ENCODE assay signal across 12 cellular contexts in the genomic region with DNA sequence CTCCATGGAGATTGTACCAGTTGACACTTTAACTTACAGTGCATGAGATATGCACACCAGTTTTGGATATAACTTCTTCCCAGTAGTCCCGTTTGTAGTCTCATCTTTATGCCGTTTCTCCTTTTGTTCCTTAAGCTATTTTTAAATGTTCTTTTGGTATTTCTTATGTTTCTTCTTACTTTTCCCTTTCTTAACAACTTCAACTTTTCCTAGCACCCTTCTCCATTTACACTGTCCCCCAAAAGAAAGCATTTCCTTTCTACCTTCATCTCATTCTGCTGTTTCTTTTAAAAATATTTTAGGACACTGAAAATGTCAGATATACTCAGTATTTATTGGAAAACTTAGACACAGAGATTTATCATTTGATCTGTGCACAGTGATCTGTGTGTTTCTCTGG. TPM values are rescaled to one million over a fixed set of nuclear protein-coding genes. Genes with fewer than 3 reads are reported as not detected.
A peak's percentile ranks its signal among the peaks of the same experiment; 100 is the strongest.
DNase-seq lines count a peak whose midpoint lies in the region; TF ChIP-seq lines count a peak whose summit lies in the region.
"Had no signal": no experiment of that assay in that cellular context is flagged by ENCODE, and none has a peak within 500 bp of the region (broad histone marks: within the 10 kb centered on the region; RNA-seq: fewer than 3 reads in every experiment).

No MANE protein-coding gene starts in this region.

- H3K9ac ChIP-seq in mesenchymal stem cell (ENCODE audit: low read length): peak overlapping the region; percentile 96

- no peak overlapping the region for H2BK5ac ChIP-seq in mesenchymal stem cell (ENCODE audit: low read depth, low read length, poor library complexity, severe bottlenecking)

- H2BK15ac ChIP-seq in mesenchymal stem cell (ENCODE audit: low read depth, poor library complexity, severe bottlenecking): no peak overlapping the region

- no peak overlapping the region for H4K91ac ChIP-seq in mesenchymal stem cell (ENCODE audit: low read length)

- H2BK12ac ChIP-seq in mesenchymal stem cell (ENCODE audit: low read length in 2 of 2): no peak overlapping the region

- WGBS in mesenchymal stem cell: no CpG with 5 or more reads among the region's 2 CpGs

- H4K8ac ChIP-seq in mesenchymal stem cell (ENCODE audit: low read length): no peak overlapping the region

- no peaks in the 10 kb centered on the region for H3K27me3 ChIP-seq in HL-60 (ENCODE audit: insufficient read depth, poor library complexity, severe bottlenecking)
- no peaks in the 10 kb centered on the region for H3K27me3 ChIP-seq in mesenchymal stem cell (ENCODE audit: control insufficient read depth in 1 of 2, insufficient read depth in 1 of 2, low read length in 2 of 2)

- no peak overlapping the region for H2AFZ ChIP-seq in mesenchymal stem cell (ENCODE audit: low read depth, low read length)

- H3K4ac ChIP-seq in mesenchymal stem cell (ENCODE audit: low read depth in 1 of 2, low read length in 2 of 2): no peak overlapping the region

- H3K23ac ChIP-seq in mesenchymal stem cell (ENCODE audit: low read length in 2 of 2): no peak overlapping the region

- H3K27ac ChIP-seq in HL-60 (replicated peaks): peak overlapping the region; percentile 86
- H3K27ac ChIP-seq in mesenchymal stem cell (ENCODE audit: low read length, poor library complexity, severe bottlenecking): no peak overlapping the region

- H3K4me3 ChIP-seq in AG04449 (ENCODE audit: low read depth, low read length): peak overlapping the region; percentile 96
- H3K4me3 ChIP-seq in HL-60 (replicated peaks; ENCODE audit: insufficient read depth, low read length): peak overlapping the region; percentile 77
- H3K4me3 ChIP-seq in astrocyte of the spinal cord (ENCODE audit: low read depth, low read length): peak overlapping the region; percentile 74
- H3K4me3 ChIP-seq in mesenchymal stem cell (ENCODE audit: insufficient read depth in 1 of 2, low read depth in 1 of 2, low read length in 2 of 2): peak overlapping the region in 1 of 2 experiments; percentile 89

- CTCF ChIA-PET in AG04449 (lab: Yijun Ruan, JAX): interaction anchor here (1.0 kb wide), 1 partner anchor 52 kb away, joined by 3 read pairs; no protein-coding TSS in a partner anchor

- TF ChIP-seq CTCF in AG04449 (IDR thresholded peaks at IDR 0.05; ENCODE audit: insufficient read depth, low read length, missing control alignments) (no peak), HL-60 (IDR thresholded peaks at IDR 0.05; ENCODE audit: insufficient read depth, low read length) (no peak), astrocyte of the spinal cord (IDR thresholded peaks at IDR 0.05; ENCODE audit: low read depth, low read length) (no peak)

- no peak overlapping the region for H3K18ac ChIP-seq in mesenchymal stem cell (ENCODE audit: low read depth in 1 of 2, low read length in 2 of 2)

- no peak overlapping the region for H3K4me2 ChIP-seq in mesenchymal stem cell (ENCODE audit: low read length, poor library complexity, severe bottlenecking)

- H3K36me3 ChIP-seq in mesenchymal stem cell (ENCODE audit: control insufficient read depth in 1 of 2, insufficient read depth in 2 of 2, low read depth in 1 of 2, low read length in 2 of 2): peaks cover 0 to 26% of the 10 kb centered on the region in 2 experiments

- no peak overlapping the region for H2AK5ac ChIP-seq in mesenchymal stem cell (ENCODE audit: low read length, severe bottlenecking)

- H3K79me1 ChIP-seq in mesenchymal stem cell (replicated peaks; ENCODE audit: low read length, poor library complexity, severe bottlenecking): peaks cover 1% of the 10 kb centered on the region

- H3K4me1 ChIP-seq in mesenchymal stem cell (ENCODE audit: control insufficient read depth, insufficient read depth, low read depth, low read length): peaks cover 6% of the 10 kb centered on the region

- no peaks in the 10 kb centered on the region for H3K9me3 ChIP-seq in mesenchymal stem cell (ENCODE audit: control insufficient read depth, low read length)

- in situ Hi-C loops in astrocyte of the spinal cord (cut with HindIII; ENCODE audit: low sequenced_read_pairs): no loop called here

- H2BK120ac ChIP-seq in mesenchymal stem cell (ENCODE audit: low read depth, low read length): no peak overlapping the region

- DNase-seq in AG04449 (ENCODE audit: low read depth, low spot score) (no peak), HL-60 (ENCODE audit: low read depth in 1 of 2, low spot score in 1 of 2) (no peak), astrocyte of the spinal cord (ENCODE audit: low read depth, low spot score) (no peak), mesenchymal stem cell (no peak), DMS 273 (lab: John Stamatoyannopoulos, UW; ENCODE audit: unreplicated experiment) (no peak), NK-92 (lab: John Stamatoyannopoulos, UW; ENCODE audit: unreplicated experiment) (no peak), NCI-H1694 treated with DMSO at 0.1 percent for 48 hours (lab: John Stamatoyannopoulos, UW) (no peak)
- DNase-seq in stimulated activated CD4-positive, alpha-beta T cell treated with anti-CD3 and anti-CD28 coated beads, Interleukin-2, amount 100 ng/mL, for 24 hours: no peak
- DNase-seq: activated gamma-delta T cell treated with Interleukin-2 at 50 U/mL for 16 hours; H7; NCI-H345; stimulated activated naive CD4-positive, alpha-beta T cell had no signal

- H3K14ac ChIP-seq in mesenchymal stem cell (ENCODE audit: low read length in 2 of 2): no peak overlapping the region

- POLR2A ChIA-PET in AG04449 (lab: Yijun Ruan, JAX): no interaction called here

RNA-seq across cellular contexts. Expression of a gene that starts 1.5 kb away (rescaled TPM):
- 175 TPM for polyA plus RNA-seq in mesenchymal stem cell (2013, experiment 1 of 2)
- 179 TPM for polyA plus RNA-seq in mesenchymal stem cell (2013, experiment 2 of 2)

RNA-seq across cellular contexts. Expression of a gene that starts 4.4 kb away (rescaled TPM):
- 41.3 TPM for polyA plus RNA-seq in mesenchymal stem cell (2013, experiment 1 of 2)
- 42.3 TPM for polyA plus RNA-seq in mesenchymal stem cell (2013, experiment 2 of 2)

RNA-seq across cellular contexts. Expression of a gene that starts 51.7 kb away (rescaled TPM):
- 46.3 TPM for polyA plus RNA-seq in mesenchymal stem cell (2013, experiment 1 of 2)
- 46.0 TPM for polyA plus RNA-seq in mesenchymal stem cell (2013, experiment 2 of 2)
